Comparison of ENCODE assay signal across 17 cellular contexts in the genomic region with DNA sequence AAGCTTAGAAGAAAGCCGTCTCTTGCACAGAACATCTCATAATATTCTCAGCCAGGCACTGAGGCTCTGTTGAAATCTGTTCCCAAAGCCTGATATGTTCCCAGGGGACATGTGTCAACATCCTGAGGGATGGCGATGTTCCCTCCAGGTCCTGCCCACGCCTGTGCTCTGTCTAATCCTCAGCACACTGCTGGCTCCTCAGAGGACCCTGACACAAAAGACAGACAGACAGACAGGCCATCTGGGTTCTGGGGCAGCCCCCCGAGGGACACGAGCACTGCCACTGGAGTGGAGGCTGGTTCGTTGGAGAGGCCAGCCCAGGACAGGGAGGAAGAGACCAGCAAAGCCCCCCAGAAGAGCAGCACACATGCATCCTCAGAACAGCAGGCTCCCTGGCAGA. TPM values are rescaled to one million over a fixed set of nuclear protein-coding genes. Genes with fewer than 3 reads are reported as not detected.
DNase-seq lines count a peak whose midpoint lies in the region; ATAC-seq and TF ChIP-seq lines count a peak whose summit lies in the region.
"Had no signal": no experiment of that assay in that cellular context is flagged by ENCODE, and none has a peak within 500 bp of the region (broad histone marks: within the 10 kb centered on the region; RNA-seq: fewer than 3 reads in every experiment).

No MANE protein-coding gene starts in this region.

- no peaks in the 10 kb centered on the region for H3K27me3 Mint-ChIP-seq in endodermal cell (ENCODE audit: insufficient read depth)
- H3K27me3 Mint-ChIP-seq in memory B cell: no peaks in the 10 kb centered on the region
- no peaks in the 10 kb centered on the region for H3K27me3 Mint-ChIP-seq in osteocyte (ENCODE audit: unreplicated experiment)

- TF ChIP-seq CTCF in RWPE1 (conservative IDR thresholded peaks at IDR 0.05; ENCODE audit: low read depth) (no peak), endodermal cell (conservative IDR thresholded peaks at IDR 0.05) (no peak), osteocyte (IDR thresholded peaks at IDR 0.05) (no peak)

- H3K9me3 ChIP-seq in endodermal cell (ENCODE audit: control insufficient read depth, low read length): no peaks in the 10 kb centered on the region

- H3K9ac ChIP-seq in endodermal cell (ENCODE audit: extremely low read depth, low read length, poor library complexity, severe bottlenecking): no peak overlapping the region

- CTCF ChIA-PET in RWPE1 (lab: Yijun Ruan, JAX): interaction anchor here (1.0 kb wide), 1 partner anchor 9 kb away, joined by 3 read pairs; no protein-coding TSS in a partner anchor

- H3K36me3 ChIP-seq in endodermal cell (ENCODE audit: control insufficient read depth, insufficient read depth, low read length): peaks cover 9% of the 10 kb centered on the region

- 87 to 92% methylated on average over 6 of the region's 6 CpGs for WGBS in endodermal cell (ENCODE audit: insufficient coverage in 1 of 2, insufficient read length in 1 of 2), 2 experiments

- H3K36me3 Mint-ChIP-seq in endodermal cell (ENCODE audit: low read depth) (peaks cover 11% of the 10 kb centered on the region), memory B cell (peaks cover 17% of the 10 kb centered on the region), osteocyte (ENCODE audit: unreplicated experiment) (peaks cover 13% of the 10 kb centered on the region)

- H3K4me3 ChIP-seq in endodermal cell (ENCODE audit: low read length): no peak overlapping the region
- H3K4me3 ChIP-seq: GM12878 had no signal

- H3K27me3 ChIP-seq in endodermal cell (ENCODE audit: control insufficient read depth, insufficient read depth, low read length, poor library complexity, severe bottlenecking): no peaks in the 10 kb centered on the region

- ATAC-seq in memory B cell (ENCODE audit: low read depth): no peak
- ATAC-seq: GM12878 had no signal

- H3K4me3 Mint-ChIP-seq in endodermal cell (no peak overlapping the region), memory B cell (no peak overlapping the region), osteocyte (ENCODE audit: unreplicated experiment) (no peak overlapping the region)

- H3K27ac ChIP-seq in RWPE1 (peak overlapping the region; percentile 32; the same call in 1 of the 2 replicates), endodermal cell (ENCODE audit: low read depth, low read length) (no peak overlapping the region)

- H3K4me1 Mint-ChIP-seq in endodermal cell (no peaks in the 10 kb centered on the region), memory B cell (peaks cover 6% of the 10 kb centered on the region), osteocyte (ENCODE audit: unreplicated experiment) (peaks cover 23% of the 10 kb centered on the region)

- DNase-seq in D341Med (ENCODE audit: low spot score) (peak; percentile 76), RWPE1 (ENCODE audit: low spot score) (no peak), endodermal cell (no peak), memory B cell (ENCODE audit: low spot score in 2 of 2) (no peak), AML-193 (lab: John Stamatoyannopoulos, UW) (no peak), osteocyte (ENCODE audit: extremely low spot score, unreplicated experiment) (no peak), COLO829 (ENCODE audit: low spot score) (no peak), NK-92 (lab: John Stamatoyannopoulos, UW; ENCODE audit: unreplicated experiment) (no peak)
- DNase-seq: C1 segment of cervical spinal cord, KG1, NCI-H1092, NCI-H1694, NCI-H2107, NCI-H69, SHP77 had no signal

- H3K27ac Mint-ChIP-seq in endodermal cell (peak overlapping the region; percentile 5), memory B cell (peak overlapping the region; percentile 55), osteocyte (ENCODE audit: unreplicated experiment) (no peak overlapping the region)

- H3K4me1 ChIP-seq in endodermal cell (ENCODE audit: control insufficient read depth, insufficient read depth, low read length): no peaks in the 10 kb centered on the region

- H3K9me3 Mint-ChIP-seq in endodermal cell: no peaks in the 10 kb centered on the region
- H3K9me3 Mint-ChIP-seq in memory B cell: no peaks in the 10 kb centered on the region
- no peaks in the 10 kb centered on the region for H3K9me3 Mint-ChIP-seq in osteocyte (ENCODE audit: unreplicated experiment)

- POLR2A ChIA-PET in RWPE1 (lab: Yijun Ruan, JAX; ENCODE audit: low non-redundant PET): no interaction called here

RNA-seq across cellular contexts. Expression of a gene that starts 27.8 kb away (rescaled TPM):
- total RNA-seq in endodermal cell (1 to 10 TPM; 4.6 TPM), osteocyte (0.27 TPM in 1 of 2 replicates, not detected in the other)
- 7.6 TPM for polyA plus RNA-seq in endodermal cell (2013, experiment 1 of 2)
- 6.4 TPM for polyA plus RNA-seq in endodermal cell (2013, experiment 2 of 2)
- polyA plus RNA-seq: AG04450 had no signal
